ENCODE assay signal across 16 cellular contexts in genomic region chr6:20034408-20034769, GRCh38.
"Had no signal": no experiment of that assay in that cellular context is flagged by ENCODE, and none has a peak within 500 bp of the region (broad histone marks: within the 10 kb centered on the region; RNA-seq: fewer than 3 reads in every experiment).

No MANE protein-coding gene starts in this region.

- H2AFZ ChIP-seq: hepatocyte had no signal

- H3K36me3 ChIP-seq: adrenal gland, pancreas, thoracic aorta, upper lobe of right lung had no signal

- H3K4me3 Mint-ChIP-seq: stimulated activated naive CD8-positive, alpha-beta T cell treated with anti-CD3 and anti-CD28 coated beads, Interleukin-15, amount 100 ng/mL, for 72 hours; T-helper 2 cell treated with Interferon-gamma antibody and Interleukin-4, amounts not matched to agents 5 μg/mL and 100 μg/mL, for 36 hours had no signal

- H3K27me3 ChIP-seq: hepatocyte, pancreas had no signal

- H3K4me1 Mint-ChIP-seq: stimulated activated naive CD8-positive, alpha-beta T cell treated with anti-CD3 and anti-CD28 coated beads, Interleukin-15, amount 100 ng/mL, for 72 hours had no signal

- H3K4me1 ChIP-seq: adrenal gland, upper lobe of right lung had no signal

- H3K79me2 ChIP-seq: hepatocyte had no signal

- H3K4me3 ChIP-seq: adrenal gland, dorsolateral prefrontal cortex, hepatocyte, pancreas, thoracic aorta, upper lobe of right lung had no signal

- H3K4me2 ChIP-seq: hepatocyte had no signal

- H3K27ac ChIP-seq: adrenal gland, dorsolateral prefrontal cortex, hepatocyte, pancreas, thoracic aorta, upper lobe of right lung had no signal

- H3K27ac Mint-ChIP-seq: stimulated activated naive CD8-positive, alpha-beta T cell treated with anti-CD3 and anti-CD28 coated beads, Interleukin-15, amount 100 ng/mL, for 72 hours; T-helper 2 cell treated with Interferon-gamma antibody and Interleukin-4, amounts not matched to agents 5 μg/mL and 100 μg/mL, for 36 hours had no signal

- ATAC-seq: esophagus mucosa; left lobe of liver; pancreas; stimulated activated naive CD8-positive, alpha-beta T cell treated with anti-CD3 and anti-CD28 coated beads, Interleukin-15, amount 100 ng/mL, for 72 hours; upper lobe of right lung had no signal

- H3K9me3 Mint-ChIP-seq: T-helper 2 cell treated with Interferon-gamma antibody and Interleukin-4, amounts not matched to agents 5 μg/mL and 100 μg/mL, for 36 hours had no signal

- FAIRE-seq: keratinocyte, pancreas had no signal

- DNase-seq: activated CD4-positive, alpha-beta T cell treated with anti-CD3 and anti-CD28 coated beads, Interleukin-2, amount 50 U/mL, for 48 hours; activated effector memory CD4-positive, alpha-beta T cell treated with Interleukin-2 at 50 U/mL for 16 hours; activated naive CD4-positive, alpha-beta T cell treated with anti-CD3 and anti-CD28 coated beads, Interleukin-2, amount 50 U/mL, for 16 hours; adrenal gland; dorsolateral prefrontal cortex; mammary epithelial cell; pancreas; stimulated activated CD4-positive, alpha-beta T cell treated with anti-CD3 and anti-CD28 coated beads, Interleukin-1b, Interleukin-23, amount 100 ng/mL, for 48 hours; stimulated activated naive CD8-positive, alpha-beta T cell treated with anti-CD3 and anti-CD28 coated beads, Interleukin-15, amount 100 ng/mL, for 72 hours; upper lobe of right lung had no signal

- H3K9me3 ChIP-seq: adrenal gland, pancreas, thoracic aorta, upper lobe of right lung had no signal
